In genomic region chr1:234628099-234628498, GRCh38 we compare ENCODE assay signal across 13 cellular contexts. TPM values are rescaled to one million over a fixed set of nuclear protein-coding genes. Genes with fewer than 3 reads are reported as not detected.
DNase-seq lines count a peak whose midpoint lies in the region; ATAC-seq and TF ChIP-seq lines count a peak whose summit lies in the region.
"Had no signal": no experiment of that assay in that cellular context is flagged by ENCODE, and none has a peak within 500 bp of the region (broad histone marks: within the 10 kb centered on the region; RNA-seq: fewer than 3 reads in every experiment).

No MANE protein-coding gene starts in this region.

- intact Hi-C loops in Caco-2 (cut with micrococcal nuclease; ENCODE audit: unreplicated experiment) (no loop called here), lower lobe of right lung (cut with DNase I) (no loop called here)

- peak overlapping the region; percentile 54 for H3K4me2 ChIP-seq in OCI-LY3 (ENCODE audit: low read length)
- H3K4me2 ChIP-seq: BLaER1 treated with 17β-estradiol and CSF1 and Interleukin-3, amounts not matched to agents 10 nM and 100 nM had no signal

- TSS peak; percentile 81 for BruUV-seq in Caco-2 (replicated peaks; lab: Mats Ljungman, UMichigan)

- H2AFZ ChIP-seq in OCI-LY3 (ENCODE audit: low read depth, low read length) = no peak overlapping the region; the same call in 1 of the 2 replicates

- H3K27me3 ChIP-seq in Caco-2 (replicated peaks; ENCODE audit: control insufficient read depth, insufficient read depth, low read length) = no peaks in the 10 kb centered on the region
- H3K27me3 ChIP-seq in OCI-LY3 (ENCODE audit: low read depth, low read length) = no peaks in the 10 kb centered on the region
- no peaks in the 10 kb centered on the region for H3K27me3 ChIP-seq in lower lobe of right lung (ENCODE audit: low read depth)
- H3K27me3 ChIP-seq: BLaER1 treated with 17β-estradiol and CSF1 and Interleukin-3, amounts not matched to agents 10 nM and 100 nM had no signal

- H3K27ac Mint-ChIP-seq in Caco-2 (ENCODE audit: unreplicated experiment) (peak overlapping the region; percentile 87), chondrocyte (ENCODE audit: unreplicated experiment) (peak overlapping the region; percentile 25)

- H3K9ac ChIP-seq in OCI-LY3 (ENCODE audit: low read length) = no peak overlapping the region
- H3K9ac ChIP-seq: BLaER1 treated with 17β-estradiol and CSF1 and Interleukin-3, amounts not matched to agents 10 nM and 100 nM had no signal

- H3K4me3 Mint-ChIP-seq in Caco-2 (ENCODE audit: unreplicated experiment) (peak overlapping the region; percentile 54), chondrocyte (ENCODE audit: unreplicated experiment) (no peak overlapping the region)

- CTCF ChIA-PET in Caco-2 (lab: Charles Lee) = interaction anchor here (0.6 to 1.6 kb wide), 5 partner anchors 11 to 445 kb away, joined by 3 to 7 read pairs (median 5); no protein-coding TSS in a partner anchor

- TF ChIP-seq CTCF in Caco-2 (IDR thresholded peaks at IDR 0.05; ENCODE audit: insufficient read depth in 1 of 2, low read depth in 1 of 2, low read length in 1 of 2, severe bottlenecking in 1 of 2, unreplicated experiment in 1 of 2) = no peak
- no peak for TF ChIP-seq CTCF in OCI-LY3 (IDR thresholded peaks at IDR 0.05; ENCODE audit: low read depth, low read length)
- TF ChIP-seq CTCF in chondrocyte (IDR thresholded peaks at IDR 0.05) = no peak
- no peak for TF ChIP-seq CTCF in lower lobe of right lung (IDR thresholded peaks at IDR 0.05)

- H4K20me1 ChIP-seq in OCI-LY3 (ENCODE audit: insufficient read depth, low read length) = no peaks in the 10 kb centered on the region
- H4K20me1 ChIP-seq: BLaER1 treated with 17β-estradiol and CSF1 and Interleukin-3, amounts not matched to agents 10 nM and 100 nM had no signal

- H3K36me3 ChIP-seq in Caco-2 (ENCODE audit: control insufficient read depth, insufficient read depth, low read length) (no peaks in the 10 kb centered on the region), OCI-LY3 (replicated peaks; ENCODE audit: low read depth, low read length) (no peaks in the 10 kb centered on the region), lower lobe of right lung (no peaks in the 10 kb centered on the region)
- H3K36me3 ChIP-seq: BLaER1 treated with 17β-estradiol and CSF1 and Interleukin-3, amounts not matched to agents 10 nM and 100 nM had no signal

- no peaks in the 10 kb centered on the region for H3K79me2 ChIP-seq in OCI-LY3 (ENCODE audit: low read length)

- no peak for ATAC-seq in lower lobe of right lung
- ATAC-seq: left colon had no signal

- POLR2A ChIA-PET in Caco-2 (lab: Charles Lee) = interaction anchor here (0.8 to 2.4 kb wide), 6 partner anchors 9 to 88 kb away, joined by 3 to 51 read pairs (median 7); partner anchors contain the start of gene IRF2BP2

- no peaks in the 10 kb centered on the region for H3K9me3 Mint-ChIP-seq in Caco-2 (ENCODE audit: unreplicated experiment)
- no peaks in the 10 kb centered on the region for H3K9me3 Mint-ChIP-seq in chondrocyte (ENCODE audit: low read depth)

- DNase-seq in Caco-2 (no peak), chondrocyte (ENCODE audit: low spot score) (no peak), lower lobe of right lung (peak; percentile 51), NAMALWA (ENCODE audit: low spot score) (no peak), NCI-H748 (lab: John Stamatoyannopoulos, UW; ENCODE audit: unreplicated experiment) (no peak), SK-N-DZ (ENCODE audit: low spot score) (no peak)
- DNase-seq in activated effector memory CD4-positive, alpha-beta T cell treated with Interleukin-2 at 50 U/mL for 16 hours = no peak
- DNase-seq: activated CD4-positive, alpha-beta T cell treated with anti-CD3 and anti-CD28 coated beads for 4 hours; activated effector memory CD4-positive, alpha-beta T cell treated with anti-CD3 and anti-CD28 coated beads, Interleukin-2, amount 50 U/mL, for 16 hours; left colon; NCI-H526 had no signal

- H3K36me3 Mint-ChIP-seq in Caco-2 (ENCODE audit: insufficient read depth, unreplicated experiment) = peaks cover 7% of the 10 kb centered on the region
- no peaks in the 10 kb centered on the region for H3K36me3 Mint-ChIP-seq in chondrocyte (ENCODE audit: low read depth)

- H3K9me3 ChIP-seq in Caco-2 (no peaks in the 10 kb centered on the region), OCI-LY3 (ENCODE audit: insufficient read depth, low read length) (no peaks in the 10 kb centered on the region), lower lobe of right lung (no peaks in the 10 kb centered on the region)
- H3K9me3 ChIP-seq: BLaER1 treated with 17β-estradiol and CSF1 and Interleukin-3, amounts not matched to agents 10 nM and 100 nM had no signal

- peaks cover 64% of the 10 kb centered on the region for H3K4me1 ChIP-seq in Caco-2
- H3K4me1 ChIP-seq in OCI-LY3 (ENCODE audit: low read length) = peaks cover 42% of the 10 kb centered on the region
- H3K4me1 ChIP-seq in lower lobe of right lung = peaks cover 15% of the 10 kb centered on the region

- H3K27ac ChIP-seq in OCI-LY3 (ENCODE audit: low read length) (no peak overlapping the region), lower lobe of right lung (no peak overlapping the region)
- H3K27ac ChIP-seq: BLaER1 treated with 17β-estradiol and CSF1 and Interleukin-3, amounts not matched to agents 10 nM and 100 nM had no signal

- H3K27me3 Mint-ChIP-seq in Caco-2 (ENCODE audit: insufficient read depth, unreplicated experiment) (no peaks in the 10 kb centered on the region), chondrocyte (ENCODE audit: low read depth) (no peaks in the 10 kb centered on the region)

- H3K4me3 ChIP-seq in Caco-2 (ENCODE audit: low read depth, low read length) = no peak overlapping the region
- no peak overlapping the region for H3K4me3 ChIP-seq in OCI-LY3 (ENCODE audit: low read length)
- H3K4me3 ChIP-seq in lower lobe of right lung = no peak overlapping the region
- H3K4me3 ChIP-seq: BLaER1 treated with 17β-estradiol and CSF1 and Interleukin-3, amounts not matched to agents 10 nM and 100 nM had no signal

- H3K4me1 Mint-ChIP-seq in Caco-2 (ENCODE audit: low read depth, unreplicated experiment) (peaks cover 53% of the 10 kb centered on the region), chondrocyte (ENCODE audit: low read depth) (peaks cover 31% of the 10 kb centered on the region)

RNA-seq across cellular contexts. Expression of gene IRF2BP2, which starts 18.1 kb away (rescaled TPM):
- total RNA-seq in Caco-2 (2022) = 129 and 135 TPM in 2 replicates
- 67.9 to 74.4 TPM (median 70.5 TPM) in 3 replicates for total RNA-seq in chondrocyte
- 154 TPM for total RNA-seq in lower lobe of right lung
- 32.0 and 33.3 TPM in 2 replicates for polyA plus RNA-seq in SK-N-DZ (2014; cell fraction: cytosol; rRNA removed)
- polyA plus RNA-seq in SK-N-DZ (2014; cell fraction: nucleus; rRNA removed) = 24.3 and 26.1 TPM in 2 replicates
